In genomic region chr3:187739561-187740445, GRCh38 we compare ENCODE assay signal across 8 cellular contexts. TPM values are rescaled to one million over a fixed set of nuclear protein-coding genes. Genes with fewer than 3 reads are reported as not detected.
DNase-seq lines count a peak whose midpoint lies in the region; ATAC-seq, FAIRE-seq and TF ChIP-seq lines count a peak whose summit lies in the region.

No MANE protein-coding gene starts in this region.

- no peaks in the 10 kb centered on the region for H4K20me1 ChIP-seq in GM12878 (ENCODE audit: control insufficient read depth, insufficient read depth)

- POLR2A ChIA-PET in GM12878 (lab: Charles Lee) = interaction anchor here (1.5 kb wide), 1 partner anchor 1212 kb away, joined by 3 read pairs; no protein-coding TSS in a partner anchor

- peak overlapping the region; percentile 96 for H3K4me3 Mint-ChIP-seq in T-helper 2 cell treated with Interferon-gamma antibody and Interleukin-4, amounts not matched to agents 5 μg/mL and 100 μg/mL, for 36 hours

- H3K4me1 Mint-ChIP-seq in T-helper 2 cell treated with Interferon-gamma antibody and Interleukin-4, amounts not matched to agents 5 μg/mL and 100 μg/mL, for 36 hours (ENCODE audit: low read depth) = peaks cover 41% of the 10 kb centered on the region

- peaks cover 13% of the 10 kb centered on the region for H3K36me3 Mint-ChIP-seq in T-helper 2 cell treated with Interferon-gamma antibody and Interleukin-4, amounts not matched to agents 5 μg/mL and 100 μg/mL, for 36 hours (ENCODE audit: low read depth)

- H3K27me3 ChIP-seq in GM12878 (replicated peaks in 1 of 2; ENCODE audit: control insufficient read depth in 2 of 2, insufficient read depth in 2 of 2, low read length in 1 of 2) = peaks cover 21 to 25% of the 10 kb centered on the region in 2 experiments

- H3K79me2 ChIP-seq in GM12878 (ENCODE audit: control insufficient read depth, insufficient read depth, low read length) = no peaks in the 10 kb centered on the region

- H3K9me3 Mint-ChIP-seq in T-helper 2 cell treated with Interferon-gamma antibody and Interleukin-4, amounts not matched to agents 5 μg/mL and 100 μg/mL, for 36 hours = no peaks in the 10 kb centered on the region

- RAD21 ChIA-PET in GM12878 (lab: Charles Lee; ENCODE audit: unreplicated experiment) = interaction anchor here (0.6 to 7.2 kb wide), 23 partner anchors 10 to 1533 kb away, joined by 3 to 130 read pairs (median 4); no protein-coding TSS in a partner anchor

- DNase-seq in AG20443 (ENCODE audit: low spot score) = peak; percentile 75
- peak; percentile 97 for DNase-seq in LNCaP clone FGC (ENCODE audit: low read depth)
- peak; percentile 80 for DNase-seq in T-helper 2 cell treated with Interferon-gamma antibody and Interleukin-4, amounts not matched to agents 5 μg/mL and 100 μg/mL, for 36 hours (ENCODE audit: low spot score)
- no peak for DNase-seq in GM12878 (ENCODE audit: low read depth, low spot score)
- peak; percentile 78 to 83 for DNase-seq in hippocampal formation (lab: John Stamatoyannopoulos, UW)
- DNase-seq in renal cortical epithelial cell (ENCODE audit: low read depth) = peak; percentile 80

- ATAC-seq in GM18909 (IDR thresholded peaks at IDR 0.05; ENCODE audit: poor library complexity, unreplicated experiment) (peak; percentile 62), GM12878 (peak; percentile 73), GM21737 (IDR thresholded peaks at IDR 0.05; ENCODE audit: unreplicated experiment) (no peak)

- no peaks in the 10 kb centered on the region; the same call in 1 of the 2 replicates for H3K4me1 ChIP-seq in GM12878 (ENCODE audit: control insufficient read depth, insufficient read depth, low read length)

- TF ChIP-seq EP300 in GM12878 (IDR thresholded peaks at IDR 0.05; ENCODE audit: borderline replicate concordance in 1 of 2, control insufficient read depth in 1 of 2, low read depth in 2 of 2, low read length in 2 of 2) = no peak

- no peak for FAIRE-seq in GM12878 (lab: Jason Lieb, UNC)

- TF ChIP-seq RAD21 in GM12878 (IDR thresholded peaks at IDR 0.05; ENCODE audit: insufficient read depth, low read depth, low read length) = peak; percentile 62

- TF ChIP-seq CTCF in LNCaP clone FGC (IDR thresholded peaks at IDR 0.05; ENCODE audit: control insufficient read depth, extremely low read depth, insufficient read depth) = peak; percentile 91
- TF ChIP-seq CTCF in GM12878 (IDR thresholded peaks at IDR 0.05 in 2 of 3, conservative IDR thresholded peaks at IDR 0.05 in 1 of 3; ENCODE audit: control insufficient read depth in 2 of 3, extremely low read depth in 1 of 3, insufficient read depth in 1 of 3, low read depth in 3 of 3, low read length in 3 of 3) = peak; percentile 91 to 98 (median 95)

- SMC1A ChIA-PET in GM12878 (lab: Charles Lee; ENCODE audit: uncharacterized antibody, unreplicated experiment) = interaction anchor here (0.6 to 4.2 kb wide), 28 partner anchors 8 to 1407 kb away, joined by 3 to 118 read pairs (median 4); no protein-coding TSS in a partner anchor

- H3K27ac ChIP-seq in GM12878 (ENCODE audit: control insufficient read depth, insufficient read depth) = no peak overlapping the region

- no peaks in the 10 kb centered on the region for H3K9me3 ChIP-seq in GM12878 (replicated peaks; ENCODE audit: control insufficient read depth, insufficient read depth, low read length)

- BruUV-seq in GM12878 (replicated peaks; lab: Mats Ljungman, UMichigan) = no TSS peak

- WGBS in GM12878 (ENCODE audit: insufficient coverage, insufficient replicate concordance, low lambda C conversion rate, missing lambda C conversion rate) = 3% methylated on average over 58 of the region's 58 CpGs

- peak overlapping the region; percentile 100 for H3K27ac Mint-ChIP-seq in T-helper 2 cell treated with Interferon-gamma antibody and Interleukin-4, amounts not matched to agents 5 μg/mL and 100 μg/mL, for 36 hours

- peak overlapping the region; percentile 13 for H2AFZ ChIP-seq in GM12878 (ENCODE audit: control insufficient read depth, low read depth, low read length)

- CTCF ChIA-PET in GM12878 (lab: Yijun Ruan, JAX) = interaction anchor here (0.5 to 9.7 kb wide), 120 partner anchors 9 to 1414 kb away, joined by 3 to 437 read pairs (median 4); no protein-coding TSS in a partner anchor

- intact Hi-C loops in GM12878 (cut with micrococcal nuclease; ENCODE audit: unreplicated experiment) = loop anchor here (1.0 to 10.0 kb wide), 13 partner anchors 235 to 1406 kb away; no protein-coding TSS in a partner anchor

- in situ Hi-C loops in GM12878 (cut with MboI) = loop anchor here (5.0 kb wide), 4 partner anchors 1012 to 1407 kb away; no protein-coding TSS in a partner anchor

- H3K4me2 ChIP-seq in GM12878 (ENCODE audit: control insufficient read depth, insufficient read depth) = peak overlapping the region; percentile 83

- H3K36me3 ChIP-seq in GM12878 (ENCODE audit: control insufficient read depth in 2 of 2, insufficient read depth in 2 of 2, low read length in 1 of 2) = no peaks in the 10 kb centered on the region

- H3K9ac ChIP-seq in GM12878 (ENCODE audit: control insufficient read depth, insufficient read depth, low read length) = no peak overlapping the region

- H3K4me3 ChIP-seq in LNCaP clone FGC (ENCODE audit: low read depth, low read length) = peak overlapping the region; percentile 89
- H3K4me3 ChIP-seq in GM12878 = peak overlapping the region; percentile 50; the same call in 1 of the 2 replicates

- peaks cover 8% of the 10 kb centered on the region for H3K27me3 Mint-ChIP-seq in T-helper 2 cell treated with Interferon-gamma antibody and Interleukin-4, amounts not matched to agents 5 μg/mL and 100 μg/mL, for 36 hours (ENCODE audit: low read depth)

- no peak for TF ChIP-seq POLR2A in GM12878 (IDR thresholded peaks at IDR 0.05; ENCODE audit: low read depth, low read length)

TF ChIP-seq in GM12878, 131 proteins besides CTCF, POLR2A, EP300 and RAD21 (continues in another document):
- TF ChIP-seq IKZF2 (IDR thresholded peaks at IDR 0.05) (0 out of 4 replicates have a peak, but pooled peaks of 1 of the 2 experiments have one; percentile 10), CREM (IDR thresholded peaks at IDR 0.05; ENCODE audit: low read depth) (0 out of 2 replicates have a peak, but pooled peaks have one; percentile 25), SUPT20H (IDR thresholded peaks at IDR 0.05; ENCODE audit: borderline replicate concordance, control insufficient read depth, low read depth, low read length) (no peak), SMARCA5 (IDR thresholded peaks at IDR 0.05) (peak; percentile 41; the same call in 1 of the 2 replicates), SMC3 (IDR thresholded peaks at IDR 0.05; ENCODE audit: borderline replicate concordance, low read length) (peak; percentile 58; the same call in 1 of the 2 replicates), LARP7 (IDR thresholded peaks at IDR 0.05) (peak; percentile 26; the same call in 1 of the 2 replicates), BHLHE40 (IDR thresholded peaks at IDR 0.05; ENCODE audit: borderline replicate concordance in 1 of 2, low read depth in 2 of 2, low read length in 1 of 2) (peak; percentile 65 to 87; a peak in 3 of 4 replicates), TCF7 (IDR thresholded peaks at IDR 0.05; ENCODE audit: borderline replicate concordance) (no peak), YY1 (IDR thresholded peaks at IDR 0.05; ENCODE audit: low read depth, low read length) (peak; percentile 91), SREBF1 (IDR thresholded peaks at IDR 0.05; ENCODE audit: low read length) (no peak), MTA2 (IDR thresholded peaks at IDR 0.05; ENCODE audit: low read depth) (no peak), EGR1 (IDR thresholded peaks at IDR 0.05; ENCODE audit: borderline replicate concordance in 1 of 2, low read depth in 2 of 2, low read length in 2 of 2) (peak in 1 of 2 experiments; percentile 71; a peak in 1 of 3 replicates), IKZF1 (conservative IDR thresholded peaks at IDR 0.05) (peak; percentile 42), BMI1 (IDR thresholded peaks at IDR 0.05; ENCODE audit: borderline replicate concordance) (no peak)

RNA-seq across cellular contexts. Expression of gene BCL6, which starts 5.5 kb away (rescaled TPM):
- not detected in 2 replicates for total RNA-seq in GM12878 (2013; cell fraction: nucleolus; rRNA removed)
- total RNA-seq in GM12878 (2014; rRNA removed) (0.16 and 0.34 TPM in 2 replicates), GM12878 (2014; rRNA removed; fragmentation: Illumina TruSeq; extraction: Trizol) (0.18 and 0.28 TPM in 2 replicates), GM12878 (2021) (0.64 and 0.85 TPM in 2 replicates), renal cortical epithelial cell (4.7 and 24.0 TPM in 2 replicates)
- not detected for polyA plus RNA-seq in GM12878 (2011; ENCODE audit: low read depth)
- polyA plus RNA-seq in GM12878 (2011; rRNA removed) (0.12 TPM in 1 of 2 replicates, not detected in the other), GM12878 (2014; fragmentation: Illumina TruSeq; extraction: Trizol) (0.27 and 0.31 TPM in 2 replicates), GM12878 (2014; fragmentation: Nextera tagmentation; extraction: Ambion mirVana) (under 1 TPM; 0.04 to 0.06 TPM), GM12878 (2014; rRNA removed) (0.24 and 0.37 TPM in 2 replicates), GM12878 (2016; fragmentation: Nextera tagmentation; extraction: Ambion mirVana) (under 1 TPM; 0.10 to 0.11 TPM)
- 0.08 and 0.22 TPM in 2 replicates for polyA plus RNA-seq in GM12878 (2011; cell fraction: cytosol; rRNA removed)
- 0.18 and 0.21 TPM in 2 replicates for polyA plus RNA-seq in GM12878 (2011; cell fraction: nucleus; rRNA removed)
- 0.21 and 0.37 TPM in 2 replicates for polyA plus RNA-seq in GM12878 (2012)
- 0.10 TPM in 1 of 2 replicates, not detected in the other for polyA minus RNA-seq in GM12878 (2011; rRNA and poly(A)+ RNA removed)
- not detected in 2 replicates for polyA minus RNA-seq in GM12878 (2011; cell fraction: cytosol; rRNA and poly(A)+ RNA removed)
- polyA minus RNA-seq in GM12878 (2011; cell fraction: nucleus; rRNA and poly(A)+ RNA removed) = 0.12 TPM in 1 of 2 replicates, not detected in the other

RNA-seq across cellular contexts. Expression of gene RTP2, which starts 37.4 kb away (rescaled TPM):
- not detected in 2 replicates for total RNA-seq in GM12878 (2013; cell fraction: nucleolus; rRNA removed)
- not detected in 2 replicates for total RNA-seq in GM12878 (2014; rRNA removed)
- not detected in 2 replicates for total RNA-seq in GM12878 (2014; rRNA removed; fragmentation: Illumina TruSeq; extraction: Trizol)
- not detected in 2 replicates for total RNA-seq in GM12878 (2021)
- polyA plus RNA-seq in GM12878 (2011; ENCODE audit: low read depth) = not detected
- polyA plus RNA-seq in GM12878 (2011; rRNA removed) = not detected in 2 replicates
- not detected in 2 replicates for polyA plus RNA-seq in GM12878 (2011; cell fraction: cytosol; rRNA removed)
- not detected in 2 replicates for polyA plus RNA-seq in GM12878 (2011; cell fraction: nucleus; rRNA removed)
- not detected in 2 replicates for polyA plus RNA-seq in GM12878 (2012)
- polyA plus RNA-seq in GM12878 (2014; fragmentation: Illumina TruSeq; extraction: Trizol) = not detected in 2 replicates
- polyA plus RNA-seq in GM12878 (2014; fragmentation: Nextera tagmentation; extraction: Ambion mirVana) = not detected
- not detected in 2 replicates for polyA plus RNA-seq in GM12878 (2014; rRNA removed)
- not detected for polyA plus RNA-seq in GM12878 (2016; fragmentation: Nextera tagmentation; extraction: Ambion mirVana)
- polyA minus RNA-seq in GM12878 (2011; rRNA and poly(A)+ RNA removed) = not detected in 2 replicates
- polyA minus RNA-seq in GM12878 (2011; cell fraction: cytosol; rRNA and poly(A)+ RNA removed) = not detected in 2 replicates
- not detected in 2 replicates for polyA minus RNA-seq in GM12878 (2011; cell fraction: nucleus; rRNA and poly(A)+ RNA removed)
- total RNA-seq in renal cortical epithelial cell = 0.35 TPM in 1 of 2 replicates, not detected in the other
